ENCODE assay signal across 19 cellular contexts in genomic region chr19:11387154-11388034, GRCh38. TPM values are rescaled to one million over a fixed set of nuclear protein-coding genes. Genes with fewer than 3 reads are reported as not detected.
A peak's percentile ranks its signal among the peaks of the same experiment; 100 is the strongest.
DNase-seq lines count a peak whose midpoint lies in the region; ATAC-seq, FAIRE-seq and TF ChIP-seq lines count a peak whose summit lies in the region.
"Had no signal": no experiment of that assay in that cellular context is flagged by ENCODE, and none has a peak within 500 bp of the region (broad histone marks: within the 10 kb centered on the region; RNA-seq: fewer than 3 reads in every experiment).

No MANE protein-coding gene starts in this region.

- no peaks in the 10 kb centered on the region for H3K9me3 Mint-ChIP-seq in IgD-negative memory B cell
- H3K9me3 Mint-ChIP-seq in activated T-helper 17 cell treated with anti-CD3 and anti-CD28 coated beads, Interleukin-2, amount 50 U/mL, for 72 hours = no peaks in the 10 kb centered on the region

- H3K27ac Mint-ChIP-seq in IgD-negative memory B cell = peak overlapping the region; percentile 81 to 87 (median 86)
- no peak overlapping the region for H3K27ac Mint-ChIP-seq in activated T-helper 17 cell treated with anti-CD3 and anti-CD28 coated beads, Interleukin-2, amount 50 U/mL, for 72 hours
- H3K27ac Mint-ChIP-seq: activated CD8-positive, alpha-beta T cell treated with anti-CD3 and anti-CD28 coated beads, Interleukin-2, amount 10 ng/mL, durations not matched to agents 7 days and 5 days had no signal

- H3K27me3 ChIP-seq in BLaER1 treated with 17β-estradiol and CSF1 and Interleukin-3, amounts not matched to agents 10 nM and 100 nM = peaks cover 0 to 16% (median 8%) of the 10 kb centered on the region in 11 experiments; a peak in 11 of 22 replicates
- H3K27me3 ChIP-seq in OCI-LY1 (ENCODE audit: insufficient read depth, low read length) (peaks cover 8% of the 10 kb centered on the region; the same call in 1 of the 2 replicates), liver (ENCODE audit: control insufficient read depth in 4 of 4, insufficient read depth in 4 of 4, low read length in 3 of 4) (no peaks in the 10 kb centered on the region)

- H3K27ac ChIP-seq in BLaER1 treated with 17β-estradiol and CSF1 and Interleukin-3, amounts not matched to agents 10 nM and 100 nM = peak overlapping the region in 9 of 11 experiments; percentile 0 to 57 (median 38); a peak in 9 of 22 replicates
- H3K27ac ChIP-seq in OCI-LY1 (ENCODE audit: low read depth, low read length, poor library complexity, severe bottlenecking) (peak overlapping the region; percentile 38), liver (ENCODE audit: low read depth in 1 of 2, low read length in 2 of 2) (no peak overlapping the region)
- H3K27ac ChIP-seq: epithelial cell of prostate, thoracic aorta had no signal

- peaks cover 17 to 43% (median 40%) of the 10 kb centered on the region in 10 experiments for H3K4me1 ChIP-seq in BLaER1 treated with 17β-estradiol and CSF1 and Interleukin-3, amounts not matched to agents 10 nM and 100 nM
- peaks cover 25% of the 10 kb centered on the region for H3K4me1 ChIP-seq in OCI-LY1 (ENCODE audit: insufficient read depth, low read length, severe bottlenecking)
- H3K4me1 ChIP-seq in liver (ENCODE audit: control insufficient read depth in 4 of 4, insufficient read depth in 4 of 4, low read length in 3 of 4) = peaks cover 0 to 15% (median 7%) of the 10 kb centered on the region in 4 donors

- no peak for TF ChIP-seq CTCF in OCI-LY1 (IDR thresholded peaks at IDR 0.05; ENCODE audit: low read length)
- TF ChIP-seq CTCF in liver (IDR thresholded peaks at IDR 0.05; ENCODE audit: low read depth, low read length, missing input control) = no peak

- peak overlapping the region in 6 of 11 experiments; percentile 11 to 56 (median 20); a peak in 3 of 22 replicates for H3K9ac ChIP-seq in BLaER1 treated with 17β-estradiol and CSF1 and Interleukin-3, amounts not matched to agents 10 nM and 100 nM
- H3K9ac ChIP-seq in OCI-LY1 (ENCODE audit: low read length) (no peak overlapping the region), liver (ENCODE audit: low read depth in 1 of 2, low read length in 2 of 2) (no peak overlapping the region)

- no peaks in the 10 kb centered on the region for H3F3A ChIP-seq in OCI-LY1 (ENCODE audit: insufficient read depth, low read length)

- peaks cover 4% of the 10 kb centered on the region for H3K27me3 Mint-ChIP-seq in IgD-negative memory B cell
- H3K27me3 Mint-ChIP-seq in activated T-helper 17 cell treated with anti-CD3 and anti-CD28 coated beads, Interleukin-2, amount 50 U/mL, for 72 hours = peaks cover 5% of the 10 kb centered on the region

- WGBS in liver = 82% methylated on average over 19 of the region's 19 CpGs

- no peaks in the 10 kb centered on the region for H4K20me1 ChIP-seq in BLaER1 treated with 17β-estradiol and CSF1 and Interleukin-3, amounts not matched to agents 10 nM and 100 nM
- H4K20me1 ChIP-seq in OCI-LY1 (ENCODE audit: insufficient read depth, low read length) = no peaks in the 10 kb centered on the region

- no peak overlapping the region for H2AFZ ChIP-seq in OCI-LY1 (ENCODE audit: low read length)

- peak overlapping the region; percentile 53 to 84 (median 70) for H3K4me3 Mint-ChIP-seq in IgD-negative memory B cell
- H3K4me3 Mint-ChIP-seq in activated T-helper 17 cell treated with anti-CD3 and anti-CD28 coated beads, Interleukin-2, amount 50 U/mL, for 72 hours = no peak overlapping the region
- H3K4me3 Mint-ChIP-seq: activated CD8-positive, alpha-beta T cell treated with anti-CD3 and anti-CD28 coated beads, Interleukin-2, amount 10 ng/mL, durations not matched to agents 7 days and 5 days had no signal

- no peaks in the 10 kb centered on the region for H3K79me2 ChIP-seq in OCI-LY1 (ENCODE audit: insufficient read depth, low read length)

- no peak for FAIRE-seq in GM12892 (lab: Jason Lieb, UNC)
- FAIRE-seq: D721Med, H1 had no signal

- peaks cover 4 to 12% (median 10%) of the 10 kb centered on the region in 11 experiments; a peak in 19 of 22 replicates for H3K9me3 ChIP-seq in BLaER1 treated with 17β-estradiol and CSF1 and Interleukin-3, amounts not matched to agents 10 nM and 100 nM (replicated peaks in 1 of 11)
- H3K9me3 ChIP-seq in OCI-LY1 (ENCODE audit: low read length) (0 out of 2 replicates have a peak, but pooled peaks cover 4% of the 10 kb centered on the region), liver (ENCODE audit: control insufficient read depth in 4 of 4, low read length in 3 of 4) (peaks cover 0 to 5% (median 0%) of the 10 kb centered on the region in 4 donors)

- no peaks in the 10 kb centered on the region for H3K9me2 ChIP-seq in OCI-LY1 (ENCODE audit: low read depth, low read length)

- no peak for DNase-seq in GM12892 (ENCODE audit: insufficient read length)
- no peak for DNase-seq in ureter (ENCODE audit: low spot score)
- DNase-seq: activated CD8-positive, alpha-beta T cell treated with anti-CD3 and anti-CD28 coated beads, Interleukin-2, amount 10 ng/mL, durations not matched to agents 7 days and 5 days; anterior cingulate cortex; NCI-H146; NCI-H524; T1000 had no signal

- no peak for ATAC-seq in activated T-helper 17 cell treated with anti-CD3 and anti-CD28 coated beads, Interleukin-2, amount 50 U/mL, for 72 hours (replicated peaks)
- no peak for ATAC-seq in GM18505 (IDR thresholded peaks at IDR 0.05; ENCODE audit: unreplicated experiment)
- ATAC-seq: activated CD8-positive, alpha-beta T cell treated with anti-CD3 and anti-CD28 coated beads, Interleukin-2, amount 10 ng/mL, durations not matched to agents 7 days and 5 days; Right ventricle myocardium inferior; sciatic nerve had no signal

- H3K36me3 ChIP-seq in BLaER1 treated with 17β-estradiol and CSF1 and Interleukin-3, amounts not matched to agents 10 nM and 100 nM = no peaks in the 10 kb centered on the region
- H3K36me3 ChIP-seq in OCI-LY1 (ENCODE audit: insufficient read depth, low read length) (no peaks in the 10 kb centered on the region; the same call in 1 of the 2 replicates), liver (ENCODE audit: control insufficient read depth in 4 of 4, insufficient read depth in 3 of 4, low read depth in 1 of 4, low read length in 3 of 4) (no peaks in the 10 kb centered on the region)
- H3K36me3 ChIP-seq: thoracic aorta had no signal

- TF ChIP-seq POLR2A in GM12892 (IDR thresholded peaks at IDR 0.05; ENCODE audit: low read depth, low read length) (no peak), GM18505 (IDR thresholded peaks at IDR 0.05; ENCODE audit: borderline replicate concordance, extremely low read depth, insufficient read depth, insufficient read length) (no peak)

- H3K4me1 Mint-ChIP-seq in IgD-negative memory B cell = peaks cover 11 to 12% (median 11%) of the 10 kb centered on the region in 3 donors
- no peaks in the 10 kb centered on the region for H3K4me1 Mint-ChIP-seq in activated T-helper 17 cell treated with anti-CD3 and anti-CD28 coated beads, Interleukin-2, amount 50 U/mL, for 72 hours

- H3K36me3 Mint-ChIP-seq in IgD-negative memory B cell = no peaks in the 10 kb centered on the region
- H3K36me3 Mint-ChIP-seq in activated T-helper 17 cell treated with anti-CD3 and anti-CD28 coated beads, Interleukin-2, amount 50 U/mL, for 72 hours (ENCODE audit: low read depth) = no peaks in the 10 kb centered on the region

- peak overlapping the region; percentile 40 to 77 (median 71) for H3K4me2 ChIP-seq in BLaER1 treated with 17β-estradiol and CSF1 and Interleukin-3, amounts not matched to agents 10 nM and 100 nM
- no peak overlapping the region; the same call in 1 of the 2 replicates for H3K4me2 ChIP-seq in OCI-LY1 (ENCODE audit: low read length)

- no peak overlapping the region for H3K4me3 ChIP-seq in BLaER1 treated with 17β-estradiol and CSF1 and Interleukin-3, amounts not matched to agents 10 nM and 100 nM
- no peak overlapping the region for H3K4me3 ChIP-seq in OCI-LY1 (ENCODE audit: low read depth, low read length, poor library complexity, severe bottlenecking)
- H3K4me3 ChIP-seq in liver (ENCODE audit: low read depth in 1 of 3, low read length in 3 of 3) = no peak overlapping the region
- H3K4me3 ChIP-seq: thoracic aorta had no signal

- no peak for TF ChIP-seq RAD21 in liver (IDR thresholded peaks at IDR 0.05)

TF ChIP-seq in liver, 16 proteins besides CTCF, POLR2A, EP300 and RAD21 (continues in another document):
- no peak for TF ChIP-seq GABPA (IDR thresholded peaks at IDR 0.05 in 1 of 2, conservative IDR thresholded peaks at IDR 0.05 in 1 of 2)

RNA-seq across cellular contexts. Expression of gene EPOR, which starts 3.3 kb away (rescaled TPM):
- polyA plus RNA-seq in IgD-negative memory B cell (8.1 TPM), liver (1 to 10 TPM; 6.3 to 7.6 TPM)
- total RNA-seq in liver (10 to 100 TPM in 1 of 2 donors, 1 to 10 TPM in 1; 6.4 to 70.9 TPM), ureter (6.7 TPM)
- polyA plus RNA-seq in GM12892 (2012; ENCODE audit: missing spikeins) = 3.6 TPM
- total RNA-seq in activated T-helper 17 cell treated with anti-CD3 and anti-CD28 coated beads, Interleukin-2, amount 50 U/mL, for 72 hours = 10 to 100 TPM in 1 of 2 donors, 1 to 10 TPM in 1; 6.7 to 22.6 TPM

RNA-seq across cellular contexts. Expression of gene SWSAP1, which starts 12.9 kb away (rescaled TPM):
- polyA plus RNA-seq in IgD-negative memory B cell = 6.4 TPM
- 1 to 10 TPM in 1 of 2 donors, under 1 TPM in 1; 0.98 to 1.0 TPM for total RNA-seq in liver
- polyA plus RNA-seq in liver = 1 to 10 TPM; 2.5 to 6.4 TPM
- 1.1 TPM for polyA plus RNA-seq in GM12892 (2012; ENCODE audit: missing spikeins)
- total RNA-seq in activated T-helper 17 cell treated with anti-CD3 and anti-CD28 coated beads, Interleukin-2, amount 50 U/mL, for 72 hours = 1 to 10 TPM; 1.5 to 2.4 TPM
- total RNA-seq in ureter = 4.3 TPM

RNA-seq across cellular contexts. Expression of gene RGL3, which starts 31.7 kb away (rescaled TPM):
- 2.4 TPM for polyA plus RNA-seq in IgD-negative memory B cell
- 10 to 100 TPM in 1 of 2 donors, 1 to 10 TPM in 1; 2.4 to 19.8 TPM for total RNA-seq in liver
- polyA plus RNA-seq in liver = 1 to 10 TPM; 5.7 to 9.8 TPM
- polyA plus RNA-seq in GM12892 (2012; ENCODE audit: missing spikeins) = 0.34 TPM
- total RNA-seq in activated T-helper 17 cell treated with anti-CD3 and anti-CD28 coated beads, Interleukin-2, amount 50 U/mL, for 72 hours = under 1 TPM in 1 of 2 donors, not detected in 1; 0.50 TPM
- total RNA-seq in ureter = 44.2 TPM
- total RNA-seq: activated CD8-positive, alpha-beta T cell treated with anti-CD3 and anti-CD28 coated beads, Interleukin-2, amount 10 ng/mL, durations not matched to agents 7 days and 5 days had no signal

RNA-seq across cellular contexts. Expression of gene PLPPR2, which starts 32.2 kb away (rescaled TPM):
- 1.9 TPM for polyA plus RNA-seq in IgD-negative memory B cell
- 1 to 10 TPM; 1.3 to 6.9 TPM for total RNA-seq in liver
- polyA plus RNA-seq in liver = 10 to 100 TPM in 1 of 2 donors, 1 to 10 TPM in 1; 7.6 to 12.6 TPM
- 3.6 TPM for polyA plus RNA-seq in GM12892 (2012; ENCODE audit: missing spikeins)
- 1 to 10 TPM; 2.9 to 9.7 TPM for total RNA-seq in activated T-helper 17 cell treated with anti-CD3 and anti-CD28 coated beads, Interleukin-2, amount 50 U/mL, for 72 hours
- total RNA-seq in ureter = 25.5 TPM

RNA-seq across cellular contexts. Expression of gene CCDC159, which starts 41.1 kb away (rescaled TPM):
- 24.1 TPM for polyA plus RNA-seq in IgD-negative memory B cell
- total RNA-seq in liver = 10 to 100 TPM in 1 of 2 donors, 1 to 10 TPM in 1; 6.3 to 19.3 TPM
- 10 to 100 TPM; 13.7 to 25.2 TPM for polyA plus RNA-seq in liver
- 21.6 TPM for polyA plus RNA-seq in GM12892 (2012; ENCODE audit: missing spikeins)
- total RNA-seq in activated T-helper 17 cell treated with anti-CD3 and anti-CD28 coated beads, Interleukin-2, amount 50 U/mL, for 72 hours = 10 to 100 TPM; 17.4 to 45.4 TPM
- 44.4 TPM for total RNA-seq in ureter

Comparison
In these comparisons a context has a peak if more than half of its experiments do, and no peak if none do; other contexts are left out.
1. H3K27ac ChIP-seq: peak in BLaER1 treated with 17β-estradiol and CSF1 and Interleukin-3, amounts not matched to agents 10 nM and 100 nM (9 of 11) and OCI-LY1 (single experiment); none in liver (0 of 2).
2. H3K9ac ChIP-seq: peak in BLaER1 treated with 17β-estradiol and CSF1 and Interleukin-3, amounts not matched to agents 10 nM and 100 nM (6 of 11); none in OCI-LY1 (single experiment) and liver (0 of 2).